Comparison of ENCODE assay signal across 2 cellular contexts in the genomic region with DNA sequence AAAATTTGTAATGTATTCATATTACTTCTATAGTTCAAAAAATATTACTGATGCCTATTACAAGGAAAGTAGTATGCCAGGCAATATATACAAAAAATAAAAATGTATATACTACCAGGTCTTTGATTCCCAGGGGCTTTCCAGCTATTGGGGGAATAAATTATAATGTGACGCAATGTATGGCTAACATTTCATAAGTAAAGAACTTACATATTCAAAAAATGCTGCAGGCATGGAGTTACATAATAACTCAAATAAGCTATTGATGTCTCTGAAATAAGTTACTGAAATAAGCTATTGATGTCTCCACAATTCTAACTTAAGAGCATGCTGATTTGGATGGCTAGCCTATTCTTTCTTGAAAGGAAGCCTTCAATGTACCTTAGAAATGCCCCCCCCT.
TF ChIP-seq lines count a peak whose summit lies in the region.

No MANE protein-coding gene starts in this region.

TF ChIP-seq in IMR-90, 13 proteins besides CTCF, POLR2A, EP300 and RAD21:
- TF ChIP-seq RCOR1 (IDR thresholded peaks at IDR 0.05; ENCODE audit: insufficient replicate concordance, low read length), result no peak
- peak; percentile 34 for TF ChIP-seq CEBPB (IDR thresholded peaks at IDR 0.05; ENCODE audit: low read depth, low read length)
- TF ChIP-seq, protein P1, sequence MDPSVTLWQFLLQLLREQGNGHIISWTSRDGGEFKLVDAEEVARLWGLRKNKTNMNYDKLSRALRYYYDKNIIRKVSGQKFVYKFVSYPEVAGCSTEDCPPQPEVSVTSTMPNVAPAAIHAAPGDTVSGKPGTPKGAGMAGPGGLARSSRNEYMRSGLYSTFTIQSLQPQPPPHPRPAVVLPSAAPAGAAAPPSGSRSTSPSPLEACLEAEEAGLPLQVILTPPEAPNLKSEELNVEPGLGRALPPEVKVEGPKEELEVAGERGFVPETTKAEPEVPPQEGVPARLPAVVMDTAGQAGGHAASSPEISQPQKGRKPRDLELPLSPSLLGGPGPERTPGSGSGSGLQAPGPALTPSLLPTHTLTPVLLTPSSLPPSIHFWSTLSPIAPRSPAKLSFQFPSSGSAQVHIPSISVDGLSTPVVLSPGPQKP (IDR thresholded peaks at IDR 0.05; ENCODE audit: borderline replicate concordance, low read depth, low read length), result no peak

TF ChIP-seq in K562, 482 proteins besides CTCF, POLR2A, EP300 and RAD21:
- TF ChIP-seq, protein P2, sequence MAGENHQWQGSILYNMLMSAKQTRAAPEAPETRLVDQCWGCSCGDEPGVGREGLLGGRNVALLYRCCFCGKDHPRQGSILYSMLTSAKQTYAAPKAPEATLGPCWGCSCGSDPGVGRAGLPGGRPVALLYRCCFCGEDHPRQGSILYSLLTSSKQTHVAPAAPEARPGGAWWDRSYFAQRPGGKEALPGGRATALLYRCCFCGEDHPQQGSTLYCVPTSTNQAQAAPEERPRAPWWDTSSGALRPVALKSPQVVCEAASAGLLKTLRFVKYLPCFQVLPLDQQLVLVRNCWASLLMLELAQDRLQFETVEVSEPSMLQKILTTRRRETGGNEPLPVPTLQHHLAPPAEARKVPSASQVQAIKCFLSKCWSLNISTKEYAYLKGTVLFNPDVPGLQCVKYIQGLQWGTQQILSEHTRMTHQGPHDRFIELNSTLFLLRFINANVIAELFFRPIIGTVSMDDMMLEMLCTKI (IDR thresholded peaks at IDR 0.05; ENCODE audit: partially characterized antibody), result no peak
- TF ChIP-seq CEBPG (CRISPR knock-in tag; IDR thresholded peaks at IDR 0.05) (no peak), CEBPG (tag; conservative IDR thresholded peaks at IDR 0.05 in 1 of 2, IDR thresholded peaks at IDR 0.05 in 1 of 2) (peak; percentile 34 to 44; a peak in 1 of 4 replicates), CEBPB (tag; IDR thresholded peaks at IDR 0.05) (0 out of 2 replicates have a peak, but pooled peaks have one; percentile 25)
- TF ChIP-seq, protein P3, sequence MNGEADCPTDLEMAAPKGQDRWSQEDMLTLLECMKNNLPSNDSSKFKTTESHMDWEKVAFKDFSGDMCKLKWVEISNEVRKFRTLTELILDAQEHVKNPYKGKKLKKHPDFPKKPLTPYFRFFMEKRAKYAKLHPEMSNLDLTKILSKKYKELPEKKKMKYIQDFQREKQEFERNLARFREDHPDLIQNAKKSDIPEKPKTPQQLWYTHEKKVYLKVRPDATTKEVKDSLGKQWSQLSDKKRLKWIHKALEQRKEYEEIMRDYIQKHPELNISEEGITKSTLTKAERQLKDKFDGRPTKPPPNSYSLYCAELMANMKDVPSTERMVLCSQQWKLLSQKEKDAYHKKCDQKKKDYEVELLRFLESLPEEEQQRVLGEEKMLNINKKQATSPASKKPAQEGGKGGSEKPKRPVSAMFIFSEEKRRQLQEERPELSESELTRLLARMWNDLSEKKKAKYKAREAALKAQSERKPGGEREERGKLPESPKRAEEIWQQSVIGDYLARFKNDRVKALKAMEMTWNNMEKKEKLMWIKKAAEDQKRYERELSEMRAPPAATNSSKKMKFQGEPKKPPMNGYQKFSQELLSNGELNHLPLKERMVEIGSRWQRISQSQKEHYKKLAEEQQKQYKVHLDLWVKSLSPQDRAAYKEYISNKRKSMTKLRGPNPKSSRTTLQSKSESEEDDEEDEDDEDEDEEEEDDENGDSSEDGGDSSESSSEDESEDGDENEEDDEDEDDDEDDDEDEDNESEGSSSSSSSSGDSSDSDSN (IDR thresholded peaks at IDR 0.05; ENCODE audit: borderline replicate concordance in 1 of 2, low read depth in 2 of 2, low read length in 2 of 2), result no peak
TF ChIP-seq in K562: peak in this region for 2.
